1 cellular context compared by ENCODE assay signal in genomic region chr12:116598341-116599284, GRCh38.
TF ChIP-seq lines count a peak whose summit lies in the region.

No MANE protein-coding gene starts in this region.

TF ChIP-seq in K562, 482 proteins besides CTCF, POLR2A, EP300 and RAD21 (continued from another document and continues in another):
- peak; percentile 88; the same call in 1 of the 2 replicates for TF ChIP-seq ARID3A (IDR thresholded peaks at IDR 0.05; ENCODE audit: borderline replicate concordance, low read depth, low read length)
- peak in 1 of 2 experiments; percentile 44; a peak in 1 of 4 replicates for TF ChIP-seq MNT (conservative IDR thresholded peaks at IDR 0.05)
- TF ChIP-seq NCOR1 (IDR thresholded peaks at IDR 0.05): peak; percentile 71
- no peak for TF ChIP-seq XRCC4 (IDR thresholded peaks at IDR 0.05; ENCODE audit: extremely low read depth, insufficient read depth, insufficient read length)
- peak; percentile 89 for TF ChIP-seq LEF1 (IDR thresholded peaks at IDR 0.05)
- TF ChIP-seq ZNF695 (CRISPR knock-in tag; IDR thresholded peaks at IDR 0.05): no peak
- TF ChIP-seq ZNF766 (CRISPR knock-in tag; conservative IDR thresholded peaks at IDR 0.05): peak; percentile 84
- TF ChIP-seq ZNF592 (IDR thresholded peaks at IDR 0.05): peak; percentile 84
- TF ChIP-seq MEF2D (tag; conservative IDR thresholded peaks at IDR 0.05; ENCODE audit: low read depth): peak; percentile 63; the same call in 1 of the 2 replicates
- no peak for TF ChIP-seq SPI1 (IDR thresholded peaks at IDR 0.05; ENCODE audit: borderline replicate concordance, low read depth, low read length)
- TF ChIP-seq RBBP5 (IDR thresholded peaks at IDR 0.05; ENCODE audit: borderline replicate concordance, insufficient read depth, low read length, poor library complexity, severe bottlenecking): peak; percentile 58
- TF ChIP-seq PML (IDR thresholded peaks at IDR 0.05; ENCODE audit: low read length): no peak
- 0 out of 2 replicates have a peak, but pooled peaks have one; percentile 37 for TF ChIP-seq TOE1 (IDR thresholded peaks at IDR 0.05; ENCODE audit: borderline replicate concordance)
- no peak for TF ChIP-seq TOE1 (CRISPR knock-in tag; IDR thresholded peaks at IDR 0.05; ENCODE audit: borderline replicate concordance, low read depth)
- TF ChIP-seq SMC3 (conservative IDR thresholded peaks at IDR 0.05; ENCODE audit: insufficient read depth, low read depth, low read length): 0 out of 2 replicates have a peak, but pooled peaks have one; percentile 7
- TF ChIP-seq ZBTB1 (CRISPR knock-in tag; IDR thresholded peaks at IDR 0.05; ENCODE audit: borderline replicate concordance, low read depth): no peak
- 0 out of 2 replicates have a peak, but pooled peaks have one; percentile 59 for TF ChIP-seq NCOA1 (IDR thresholded peaks at IDR 0.05; ENCODE audit: low read depth)
- peak; percentile 69 for TF ChIP-seq ADNP (tag; IDR thresholded peaks at IDR 0.05)
- TF ChIP-seq ETV5 (CRISPR knock-in tag; IDR thresholded peaks at IDR 0.05; ENCODE audit: low read depth): no peak
- peak; percentile 71; the same call in 1 of the 2 replicates for TF ChIP-seq KLF16 (IDR thresholded peaks at IDR 0.05)
- no peak for TF ChIP-seq ZSCAN29 (IDR thresholded peaks at IDR 0.05)
- peak in 1 of 2 experiments; percentile 92; a peak in 2 of 4 replicates for TF ChIP-seq TBL1XR1 (IDR thresholded peaks at IDR 0.05; ENCODE audit: low read length in 2 of 2)
- peak; percentile 44; the same call in 1 of the 2 replicates for TF ChIP-seq NR2C1 (IDR thresholded peaks at IDR 0.05)
- TF ChIP-seq NR2C1 (tag; IDR thresholded peaks at IDR 0.05): peak; percentile 14; the same call in 1 of the 2 replicates
- 0 out of 2 replicates have a peak, but pooled peaks have one; percentile 19 for TF ChIP-seq ELF4 (CRISPR knock-in tag; IDR thresholded peaks at IDR 0.05)
- no peak for TF ChIP-seq ETS2 (tag; IDR thresholded peaks at IDR 0.05; ENCODE audit: borderline replicate concordance, poor library complexity, severe bottlenecking)
- peak; percentile 87 for TF ChIP-seq ARID1B (IDR thresholded peaks at IDR 0.05)
- TF ChIP-seq SMAD4 (CRISPR knock-in tag; conservative IDR thresholded peaks at IDR 0.05): peak; percentile 76
- peak; percentile 83 for TF ChIP-seq SMARCA4 (IDR thresholded peaks at IDR 0.05)
- peak; percentile 66; the same call in 1 of the 2 replicates for TF ChIP-seq TEAD4 (IDR thresholded peaks at IDR 0.05; ENCODE audit: low read length)
- no peak for TF ChIP-seq TEAD4 (CRISPR knock-in tag; IDR thresholded peaks at IDR 0.05; ENCODE audit: borderline replicate concordance)
- no peak for TF ChIP-seq GTF2B (IDR thresholded peaks at IDR 0.05; ENCODE audit: extremely low read depth, insufficient read length)
- TF ChIP-seq ZNF146 (CRISPR knock-in tag; IDR thresholded peaks at IDR 0.05; ENCODE audit: unreplicated experiment): no peak
- peak; percentile 32 for TF ChIP-seq HMGN3 (IDR thresholded peaks at IDR 0.05; ENCODE audit: borderline replicate concordance, extremely low read depth, insufficient read length, low read depth, low read length)
- TF ChIP-seq EP400 (IDR thresholded peaks at IDR 0.05): peak; percentile 61
- peak; percentile 16; the same call in 1 of the 2 replicates for TF ChIP-seq PYGO2 (tag; IDR thresholded peaks at IDR 0.05)
- peak; percentile 24; the same call in 1 of the 2 replicates for TF ChIP-seq ZNF644 (tag; IDR thresholded peaks at IDR 0.05; ENCODE audit: low read depth)
- no peak for TF ChIP-seq GTF3C2 (IDR thresholded peaks at IDR 0.05; ENCODE audit: borderline replicate concordance, extremely low read depth, insufficient read length)
- peak; percentile 49 for TF ChIP-seq TAF9B (IDR thresholded peaks at IDR 0.05; ENCODE audit: partially characterized antibody)
- TF ChIP-seq HDAC1 (IDR thresholded peaks at IDR 0.05): peak in 1 of 2 experiments; percentile 74; a peak in 2 of 4 replicates
- peak; percentile 85 for TF ChIP-seq SOX6 (IDR thresholded peaks at IDR 0.05)
- TF ChIP-seq ZNF518B (CRISPR knock-in tag; IDR thresholded peaks at IDR 0.05): no peak
- peak; percentile 62 for TF ChIP-seq HES1 (IDR thresholded peaks at IDR 0.05; ENCODE audit: low read depth)
- TF ChIP-seq HDAC3 (IDR thresholded peaks at IDR 0.05; ENCODE audit: borderline replicate concordance, partially characterized antibody): peak; percentile 76
- no peak for TF ChIP-seq ATF1 (CRISPR knock-in tag; IDR thresholded peaks at IDR 0.05)
- peak; percentile 54 for TF ChIP-seq ATF1 (tag; IDR thresholded peaks at IDR 0.05)
- no peak for TF ChIP-seq ZNF263 (CRISPR knock-in tag; IDR thresholded peaks at IDR 0.05; ENCODE audit: borderline replicate concordance)
- TF ChIP-seq ZNF354B (CRISPR knock-in tag; IDR thresholded peaks at IDR 0.05): no peak
- no peak for TF ChIP-seq SAFB (IDR thresholded peaks at IDR 0.05; ENCODE audit: borderline replicate concordance, low read depth, low read length)
- peak in 1 of 2 experiments; percentile 72; a peak in 2 of 4 replicates for TF ChIP-seq MLLT1 (IDR thresholded peaks at IDR 0.05)
- peak; percentile 11; the same call in 1 of the 2 replicates for TF ChIP-seq ETV1 (tag; conservative IDR thresholded peaks at IDR 0.05; ENCODE audit: low read depth)
- peak in 1 of 2 experiments; percentile 56; a peak in 1 of 4 replicates for TF ChIP-seq ARNT (IDR thresholded peaks at IDR 0.05)
- peak; percentile 69 for TF ChIP-seq CBFA2T2 (conservative IDR thresholded peaks at IDR 0.05)
- TF ChIP-seq ZBED1 (IDR thresholded peaks at IDR 0.05): no peak
- peak; percentile 85 for TF ChIP-seq MTA1 (IDR thresholded peaks at IDR 0.05; ENCODE audit: borderline replicate concordance)
